ENCODE assay signal across 1 cellular context in the genomic region with DNA sequence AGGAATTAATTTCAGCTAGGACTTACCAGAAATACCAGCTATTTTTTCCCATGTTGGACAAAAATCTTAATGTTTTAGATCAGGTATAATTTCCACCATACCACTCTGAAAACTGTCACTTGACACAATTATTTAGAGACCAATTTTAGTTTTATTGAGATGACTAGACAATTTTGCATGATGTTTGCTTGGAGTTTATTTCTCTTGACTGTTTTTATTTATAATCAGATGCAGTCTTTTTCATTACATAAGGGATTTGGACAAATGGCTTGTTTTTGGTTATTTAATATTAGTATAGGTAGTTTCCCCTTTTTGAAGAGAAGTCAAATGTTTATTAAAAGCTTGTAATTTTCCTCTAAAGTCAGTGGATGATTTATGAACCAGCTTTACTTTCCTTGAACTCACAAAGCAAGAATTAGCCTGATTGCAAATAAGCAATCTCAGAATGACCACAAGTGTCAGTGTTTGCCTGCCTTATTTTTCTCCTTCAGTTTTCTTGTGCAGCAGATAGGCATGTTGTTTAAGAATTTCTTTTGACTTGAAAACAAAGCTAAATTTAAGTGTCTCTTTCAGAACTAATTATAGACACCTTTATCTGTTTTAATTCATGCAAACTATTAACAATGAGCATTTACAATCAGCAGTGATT.
TF ChIP-seq lines count a peak whose summit lies in the region.

No MANE protein-coding gene starts in this region.

TF ChIP-seq in Ishikawa, 13 proteins besides CTCF, POLR2A, EP300 and RAD21 (continued from another document):
- TF ChIP-seq FOXM1 (IDR thresholded peaks at IDR 0.05; ENCODE audit: borderline replicate concordance, low read depth) = no peak
- no peak for TF ChIP-seq NFIC (IDR thresholded peaks at IDR 0.05)
- TF ChIP-seq CEBPB (IDR thresholded peaks at IDR 0.05) = no peak
- no peak for TF ChIP-seq CREB1 (IDR thresholded peaks at IDR 0.05; ENCODE audit: low read depth)
- TF ChIP-seq EGR1 (IDR thresholded peaks at IDR 0.05) = no peak
